Comparison of ENCODE assay signal across 1 cellular context in the genomic region with DNA sequence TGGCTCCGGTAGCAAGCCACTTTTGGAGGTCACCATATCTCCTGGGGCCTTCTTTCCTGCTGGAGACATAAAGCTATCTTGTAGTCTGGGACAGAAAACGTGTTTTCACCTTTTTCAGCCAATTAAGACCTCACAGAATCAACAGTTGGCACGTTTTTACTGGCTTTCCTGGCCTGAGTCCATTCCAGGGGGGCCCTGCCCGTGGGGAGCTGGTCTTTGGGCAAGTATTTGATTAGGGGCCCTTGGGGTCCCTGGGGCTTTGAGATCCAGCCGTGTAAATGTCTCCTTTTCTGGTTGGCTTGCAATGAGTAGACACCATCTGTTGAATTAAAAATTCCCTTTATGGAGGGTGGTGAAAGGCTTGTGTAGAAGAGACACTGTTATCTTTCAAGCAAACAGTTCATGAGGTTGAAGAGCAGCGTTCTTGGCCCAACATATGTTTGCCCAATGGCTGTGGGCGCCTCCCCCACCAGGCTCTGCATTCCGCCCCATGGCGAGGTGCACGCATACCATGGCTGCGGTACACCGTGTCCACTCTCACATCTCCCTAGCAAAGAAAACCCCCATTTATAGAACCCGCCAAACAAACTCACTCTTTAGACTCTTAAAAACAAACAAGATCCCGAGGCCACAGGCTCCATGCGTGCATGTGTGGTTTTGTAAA.
TF ChIP-seq lines count a peak whose summit lies in the region.

No MANE protein-coding gene starts in this region.

TF ChIP-seq in HepG2, 621 proteins besides CTCF, POLR2A, EP300 and RAD21 (continued from another document and continues in another):
- TF ChIP-seq FOXP4 (CRISPR knock-in tag; IDR thresholded peaks at IDR 0.05), result peak; percentile 97
- TF ChIP-seq, protein P1, sequence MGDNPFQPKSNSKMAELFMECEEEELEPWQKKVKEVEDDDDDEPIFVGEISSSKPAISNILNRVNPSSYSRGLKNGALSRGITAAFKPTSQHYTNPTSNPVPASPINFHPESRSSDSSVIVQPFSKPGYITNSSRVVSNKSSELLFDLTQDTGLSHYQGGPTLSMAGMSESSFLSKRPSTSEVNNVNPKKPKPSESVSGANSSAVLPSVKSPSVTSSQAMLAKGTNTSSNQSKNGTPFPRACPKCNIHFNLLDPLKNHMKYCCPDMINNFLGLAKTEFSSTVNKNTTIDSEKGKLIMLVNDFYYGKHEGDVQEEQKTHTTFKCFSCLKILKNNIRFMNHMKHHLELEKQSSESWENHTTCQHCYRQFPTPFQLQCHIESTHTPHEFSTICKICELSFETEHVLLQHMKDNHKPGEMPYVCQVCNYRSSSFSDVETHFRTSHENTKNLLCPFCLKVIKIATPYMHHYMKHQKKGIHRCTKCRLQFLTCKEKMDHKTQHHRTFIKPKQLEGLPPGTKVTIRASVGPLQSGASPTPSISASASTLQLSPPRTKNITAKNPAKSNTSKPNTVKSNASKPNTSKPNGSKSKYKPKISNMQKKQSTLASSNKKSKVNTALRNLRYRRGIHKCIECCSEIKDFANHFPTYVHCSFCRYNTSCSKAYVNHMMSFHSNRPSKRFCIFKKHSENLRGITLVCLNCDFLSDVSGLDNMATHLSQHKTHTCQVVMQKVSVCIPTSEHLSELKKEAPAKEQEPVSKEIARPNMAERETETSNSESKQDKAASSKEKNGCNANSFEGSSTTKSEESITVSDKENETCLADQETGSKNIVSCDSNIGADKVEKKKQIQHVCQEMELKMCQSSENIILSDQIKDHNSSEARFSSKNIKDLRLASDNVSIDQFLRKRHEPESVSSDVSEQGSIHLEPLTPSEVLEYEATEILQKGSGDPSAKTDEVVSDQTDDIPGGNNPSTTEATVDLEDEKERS (CRISPR knock-in tag; IDR thresholded peaks at IDR 0.05), result peak; percentile 62; the same call in 1 of the 2 replicates
- TF ChIP-seq ZNF878 (CRISPR knock-in tag; IDR thresholded peaks at IDR 0.05), result peak; percentile 88; the same call in 1 of the 2 replicates
- TF ChIP-seq ZNF609 (CRISPR knock-in tag; IDR thresholded peaks at IDR 0.05; ENCODE audit: borderline replicate concordance), result peak; percentile 86
- TF ChIP-seq, protein P2, sequence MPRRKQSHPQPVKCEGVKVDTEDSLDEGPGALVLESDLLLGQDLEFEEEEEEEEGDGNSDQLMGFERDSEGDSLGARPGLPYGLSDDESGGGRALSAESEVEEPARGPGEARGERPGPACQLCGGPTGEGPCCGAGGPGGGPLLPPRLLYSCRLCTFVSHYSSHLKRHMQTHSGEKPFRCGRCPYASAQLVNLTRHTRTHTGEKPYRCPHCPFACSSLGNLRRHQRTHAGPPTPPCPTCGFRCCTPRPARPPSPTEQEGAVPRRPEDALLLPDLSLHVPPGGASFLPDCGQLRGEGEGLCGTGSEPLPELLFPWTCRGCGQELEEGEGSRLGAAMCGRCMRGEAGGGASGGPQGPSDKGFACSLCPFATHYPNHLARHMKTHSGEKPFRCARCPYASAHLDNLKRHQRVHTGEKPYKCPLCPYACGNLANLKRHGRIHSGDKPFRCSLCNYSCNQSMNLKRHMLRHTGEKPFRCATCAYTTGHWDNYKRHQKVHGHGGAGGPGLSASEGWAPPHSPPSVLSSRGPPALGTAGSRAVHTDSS (CRISPR knock-in tag; conservative IDR thresholded peaks at IDR 0.05), result no peak
- TF ChIP-seq MEIS1 (CRISPR knock-in tag; IDR thresholded peaks at IDR 0.05; ENCODE audit: borderline replicate concordance), result peak; percentile 57; the same call in 1 of the 2 replicates
- no peak for TF ChIP-seq SNAI1 (CRISPR knock-in tag; IDR thresholded peaks at IDR 0.05; ENCODE audit: borderline replicate concordance)
- peak; percentile 48; the same call in 1 of the 2 replicates for TF ChIP-seq KMT2B (CRISPR knock-in tag; IDR thresholded peaks at IDR 0.05)
- peak; percentile 65; the same call in 1 of the 2 replicates for TF ChIP-seq ARID4A (CRISPR knock-in tag; IDR thresholded peaks at IDR 0.05; ENCODE audit: borderline replicate concordance)
- TF ChIP-seq ZNF263 (CRISPR knock-in tag; IDR thresholded peaks at IDR 0.05), result peak; percentile 76
- TF ChIP-seq CC2D1A (CRISPR knock-in tag; IDR thresholded peaks at IDR 0.05), result no peak
- TF ChIP-seq ZFP37 (CRISPR knock-in tag; IDR thresholded peaks at IDR 0.05; ENCODE audit: borderline replicate concordance), result no peak
- no peak for TF ChIP-seq ZNF557 (CRISPR knock-in tag; IDR thresholded peaks at IDR 0.05)
- 0 out of 2 replicates have a peak, but pooled peaks have one; percentile 32 for TF ChIP-seq ZBTB20 (CRISPR knock-in tag; IDR thresholded peaks at IDR 0.05; ENCODE audit: borderline replicate concordance, low read depth)
- TF ChIP-seq ZNF75D (CRISPR knock-in tag; IDR thresholded peaks at IDR 0.05; ENCODE audit: borderline replicate concordance), result no peak
- TF ChIP-seq HNRNPLL (IDR thresholded peaks at IDR 0.05; ENCODE audit: low read depth, low read length, poor library complexity, severe bottlenecking), result no peak
- TF ChIP-seq HOXA9 (CRISPR knock-in tag; IDR thresholded peaks at IDR 0.05; ENCODE audit: borderline replicate concordance), result no peak
- TF ChIP-seq HOMEZ (CRISPR knock-in tag; IDR thresholded peaks at IDR 0.05; ENCODE audit: low read depth), result peak; percentile 58; the same call in 1 of the 2 replicates
- TF ChIP-seq, protein P3, sequence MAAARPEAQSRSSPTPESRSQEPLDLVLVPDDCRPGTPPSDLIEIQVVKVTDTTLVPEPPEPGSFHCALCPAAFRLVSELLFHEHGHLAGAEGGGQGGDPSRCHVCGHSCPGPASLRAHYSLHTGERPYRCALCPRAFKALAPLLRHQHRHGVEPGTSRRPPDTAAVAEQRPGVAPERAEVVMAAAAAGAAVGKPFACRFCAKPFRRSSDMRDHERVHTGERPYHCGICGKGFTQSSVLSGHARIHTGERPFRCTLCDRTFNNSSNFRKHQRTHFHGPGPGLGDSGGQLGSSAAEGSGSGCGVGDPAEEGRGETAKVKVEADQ (CRISPR knock-in tag; IDR thresholded peaks at IDR 0.05; ENCODE audit: borderline replicate concordance), result peak; percentile 91
- TF ChIP-seq ZNF180 (CRISPR knock-in tag; IDR thresholded peaks at IDR 0.05; ENCODE audit: borderline replicate concordance, low read depth), result no peak
- peak; percentile 89; the same call in 1 of the 2 replicates for TF ChIP-seq ZNF83 (CRISPR knock-in tag; IDR thresholded peaks at IDR 0.05; ENCODE audit: borderline replicate concordance)
- TF ChIP-seq IKZF5 (CRISPR knock-in tag; IDR thresholded peaks at IDR 0.05), result peak; percentile 91
- TF ChIP-seq UBTF (CRISPR knock-in tag; IDR thresholded peaks at IDR 0.05), result peak; percentile 57
- no peak for TF ChIP-seq ZNF143 (CRISPR knock-in tag; IDR thresholded peaks at IDR 0.05)
- no peak for TF ChIP-seq KDM5A (IDR thresholded peaks at IDR 0.05; ENCODE audit: borderline replicate concordance, low read length)
- peak; percentile 80; the same call in 1 of the 2 replicates for TF ChIP-seq ETV5 (CRISPR knock-in tag; IDR thresholded peaks at IDR 0.05; ENCODE audit: borderline replicate concordance)
- TF ChIP-seq NFATC3 (CRISPR knock-in tag; IDR thresholded peaks at IDR 0.05), result no peak
